20 cellular contexts compared by ENCODE assay signal in the genomic region with DNA sequence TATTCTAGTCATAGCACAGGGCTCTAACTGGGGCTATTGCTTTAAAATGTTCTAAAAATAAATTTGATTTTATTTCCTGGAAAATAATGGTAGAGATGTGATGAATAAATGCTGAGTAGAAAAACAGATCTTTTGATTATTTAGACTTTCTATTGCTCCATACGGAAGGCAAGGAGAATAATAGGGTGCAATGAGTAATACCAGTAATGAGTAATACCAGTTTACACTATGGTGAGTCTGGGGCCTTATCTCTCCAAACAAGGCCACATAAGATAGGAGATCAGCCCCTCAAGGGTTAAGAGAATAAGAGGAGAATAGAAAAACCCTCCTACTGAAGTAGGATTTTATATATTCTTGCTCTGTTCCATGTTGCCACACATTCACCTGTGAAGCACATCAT.
"Had no signal": no experiment of that assay in that cellular context is flagged by ENCODE, and none has a peak within 500 bp of the region (broad histone marks: within the 10 kb centered on the region; RNA-seq: fewer than 3 reads in every experiment).

No MANE protein-coding gene starts in this region.

- H3K79me2 ChIP-seq: hepatocyte, parathyroid adenoma had no signal

- DNase-seq: activated B cell treated with CpG ODN at 0.5 μM for 24 hours; activated CD4-positive, alpha-beta T cell treated with anti-CD3 and anti-CD28 coated beads, Interleukin-2, amount 10 ng/mL, durations not matched to agents 7 days and 5 days; activated CD8-positive, alpha-beta memory T cell treated with anti-CD3 and anti-CD28 coated beads, Interleukin-2, amount 50 U/mL, for 48 hours; activated gamma-delta T cell treated with Interleukin-2 at 50 U/mL for 16 hours; activated naive CD8-positive, alpha-beta T cell treated with anti-CD3 and anti-CD28 coated beads for 36 hours; activated T-cell treated with anti-CD3 and anti-CD28 coated beads, Interleukin-2, amount 50 U/mL, for 72 hours; anterior cingulate cortex; dermis blood vessel endothelial cell; effector memory CD8-positive, alpha-beta T cell; kidney; left lung; natural killer cell; stimulated activated CD4-positive, alpha-beta T cell treated with anti-CD3 and anti-CD28 coated beads, Interleukin-4, amount 100 ng/mL, for 4 hours; stimulated activated CD8-positive, alpha-beta memory T cell treated with anti-CD3 and anti-CD28 coated beads, Interleukin-4, amount 100 ng/mL, for 48 hours; stimulated activated naive CD4-positive, alpha-beta T cell treated with Interleukin-2 at 50 U/mL for 16 hours; substantia nigra had no signal

- H2AFZ ChIP-seq: hepatocyte, parathyroid adenoma had no signal

- H3K27me3 ChIP-seq: hepatocyte, left lung, neutrophil had no signal

- H3K36me3 ChIP-seq: left lung, neutrophil had no signal

- ATAC-seq: activated T-cell treated with anti-CD3 and anti-CD28 coated beads, Interleukin-2, amount 50 U/mL, for 72 hours; effector memory CD8-positive, alpha-beta T cell; left lung; natural killer cell had no signal

- H3K4me1 ChIP-seq: left lung, parathyroid adenoma had no signal

- H3K4me2 ChIP-seq: hepatocyte, smooth muscle cell had no signal

- H3K27ac ChIP-seq: hepatocyte, left lung, neutrophil, parathyroid adenoma had no signal

- H3K9me3 ChIP-seq: neutrophil had no signal

- H3K9ac ChIP-seq: parathyroid adenoma had no signal

- H3K4me3 ChIP-seq: hepatocyte, left lung, smooth muscle cell had no signal
